Comparison of ENCODE assay signal across 23 cellular contexts in the genomic region with DNA sequence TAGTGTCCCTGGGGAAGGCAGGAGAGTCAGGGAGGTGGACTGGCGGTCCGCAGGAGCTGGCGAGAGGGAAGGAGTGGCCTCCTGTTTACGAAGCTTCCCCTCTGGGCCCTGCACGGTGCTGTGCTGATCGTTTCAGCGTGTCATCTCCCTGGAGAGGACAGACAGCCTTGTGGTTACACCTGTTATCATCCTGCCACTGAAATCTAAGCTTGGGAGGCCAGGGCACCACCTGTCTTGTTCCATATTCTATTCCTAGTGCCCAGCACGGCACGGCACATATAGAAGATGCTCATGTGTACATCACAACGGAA. TPM values are rescaled to one million over a fixed set of nuclear protein-coding genes. Genes with fewer than 3 reads are reported as not detected.
"Had no signal": no experiment of that assay in that cellular context is flagged by ENCODE, and none has a peak within 500 bp of the region (broad histone marks: within the 10 kb centered on the region; RNA-seq: fewer than 3 reads in every experiment).

No MANE protein-coding gene starts in this region.

- H3K9me3 Mint-ChIP-seq: activated CD4-positive, alpha-beta T cell treated with anti-CD3 and anti-CD28 coated beads, Interleukin-2, amount 10 ng/mL, durations not matched to agents 24 days and 14 days; activated naive CD8-positive, alpha-beta T cell treated with anti-CD3 and anti-CD28 coated beads for 36 hours; activated T-helper 1 cell treated with anti-CD3 and anti-CD28 coated beads, Interleukin-12 subunit alpha, Interleukin-12 subunit beta, Interleukin-2, Interleukin-4 antibody, amounts not matched to agents 30 ng/mL and 10 ng/mL and 1 ng/mL, durations not matched to agents 14 hours and 24 hours and 36 hours; naive thymus-derived CD8-positive, alpha-beta T cell; stimulated activated naive CD8-positive, alpha-beta T cell treated with anti-CD3 and anti-CD28 coated beads, Interleukin-15, Interleukin-2, amounts not matched to agents 100 ng/mL and 50 ng/mL, for 24 hours; type B pancreatic cell had no signal

- H3K27me3 ChIP-seq: body of pancreas, colonic mucosa, neutrophil had no signal

- H3K9ac ChIP-seq: parathyroid adenoma had no signal

- H3K4me3 Mint-ChIP-seq: activated CD4-positive, alpha-beta T cell treated with anti-CD3 and anti-CD28 coated beads, Interleukin-2, amount 10 ng/mL, durations not matched to agents 24 days and 14 days; activated naive CD8-positive, alpha-beta T cell treated with anti-CD3 and anti-CD28 coated beads for 36 hours; activated T-helper 1 cell treated with anti-CD3 and anti-CD28 coated beads, Interleukin-12 subunit alpha, Interleukin-12 subunit beta, Interleukin-2, Interleukin-4 antibody, amounts not matched to agents 30 ng/mL and 10 ng/mL and 1 ng/mL, durations not matched to agents 14 hours and 24 hours and 36 hours; naive thymus-derived CD8-positive, alpha-beta T cell; stimulated activated naive CD8-positive, alpha-beta T cell treated with anti-CD3 and anti-CD28 coated beads, Interleukin-15, Interleukin-2, amounts not matched to agents 100 ng/mL and 50 ng/mL, for 24 hours; type B pancreatic cell had no signal

- H3K4me3 ChIP-seq: body of pancreas, colonic mucosa had no signal

- H3K36me3 ChIP-seq: colonic mucosa had no signal

- H3K27me3 Mint-ChIP-seq: activated CD4-positive, alpha-beta T cell treated with anti-CD3 and anti-CD28 coated beads, Interleukin-2, amount 10 ng/mL, durations not matched to agents 24 days and 14 days; activated naive CD8-positive, alpha-beta T cell treated with anti-CD3 and anti-CD28 coated beads for 36 hours; naive thymus-derived CD8-positive, alpha-beta T cell; stimulated activated naive CD8-positive, alpha-beta T cell treated with anti-CD3 and anti-CD28 coated beads, Interleukin-15, Interleukin-2, amounts not matched to agents 100 ng/mL and 50 ng/mL, for 24 hours; type B pancreatic cell had no signal

- H3K27ac ChIP-seq: body of pancreas, colonic mucosa, neutrophil, parathyroid adenoma had no signal

- H3K4me1 ChIP-seq: parathyroid adenoma had no signal

- H3K79me2 ChIP-seq: parathyroid adenoma had no signal

- DNase-seq: activated CD4-positive, alpha-beta T cell treated with anti-CD3 and anti-CD28 coated beads, Interleukin-2, amount 10 ng/mL, durations not matched to agents 24 days and 14 days; activated CD4-positive, CD25-positive, alpha-beta regulatory T cell; activated CD8-positive, alpha-beta memory T cell treated with anti-CD3 and anti-CD28 coated beads, Interleukin-2, amount 50 U/mL, for 48 hours; activated naive CD8-positive, alpha-beta T cell treated with anti-CD3 and anti-CD28 coated beads for 36 hours; amygdala; caudate nucleus; colonic mucosa; hippocampal formation; naive thymus-derived CD8-positive, alpha-beta T cell; retina; stimulated activated CD4-positive, alpha-beta T cell treated with anti-CD3 and anti-CD28 coated beads, Interleukin-4, amount 100 ng/mL, for 24 hours had no signal

- H3K9me3 ChIP-seq: body of pancreas, colonic mucosa, neutrophil had no signal

- H3K36me3 Mint-ChIP-seq: type B pancreatic cell had no signal

- H2AFZ ChIP-seq: parathyroid adenoma had no signal

- H3K27ac Mint-ChIP-seq: activated CD4-positive, alpha-beta T cell treated with anti-CD3 and anti-CD28 coated beads, Interleukin-2, amount 10 ng/mL, durations not matched to agents 24 days and 14 days; activated naive CD8-positive, alpha-beta T cell treated with anti-CD3 and anti-CD28 coated beads for 36 hours; activated T-helper 1 cell treated with anti-CD3 and anti-CD28 coated beads, Interleukin-12 subunit alpha, Interleukin-12 subunit beta, Interleukin-2, Interleukin-4 antibody, amounts not matched to agents 30 ng/mL and 10 ng/mL and 1 ng/mL, durations not matched to agents 14 hours and 24 hours and 36 hours; stimulated activated naive CD8-positive, alpha-beta T cell treated with anti-CD3 and anti-CD28 coated beads, Interleukin-15, Interleukin-2, amounts not matched to agents 100 ng/mL and 50 ng/mL, for 24 hours; type B pancreatic cell had no signal

- ATAC-seq: body of pancreas; esophagus mucosa; left lobe of liver; naive thymus-derived CD8-positive, alpha-beta T cell had no signal

RNA-seq across cellular contexts. Expression of a gene that starts 9.7 kb away (rescaled TPM):
- total RNA-seq: glomerular endothelial cell, lung microvascular endothelial cell, skeletal muscle tissue, temporal lobe had no signal

RNA-seq across cellular contexts. Expression of a gene that starts 22.8 kb away (rescaled TPM):
- total RNA-seq: naive thymus-derived CD8-positive, alpha-beta T cell had no signal
- polyA plus RNA-seq: naive thymus-derived CD8-positive, alpha-beta T cell had no signal

RNA-seq across cellular contexts. Expression of a gene that starts 28.9 kb away (rescaled TPM):
- total RNA-seq: activated CD4-positive, alpha-beta T cell treated with anti-CD3 and anti-CD28 coated beads, Interleukin-2, amount 10 ng/mL, durations not matched to agents 24 days and 14 days; activated T-helper 1 cell treated with anti-CD3 and anti-CD28 coated beads, Interleukin-12 subunit alpha, Interleukin-12 subunit beta, Interleukin-2, Interleukin-4 antibody, amounts not matched to agents 30 ng/mL and 10 ng/mL and 1 ng/mL, durations not matched to agents 14 hours and 24 hours and 36 hours; lung microvascular endothelial cell had no signal
